Comparison of ENCODE assay signal across 22 cellular contexts in genomic region chr3:95350066-95350465, GRCh38.
"Had no signal": no experiment of that assay in that cellular context is flagged by ENCODE, and none has a peak within 500 bp of the region (broad histone marks: within the 10 kb centered on the region; RNA-seq: fewer than 3 reads in every experiment).

No MANE protein-coding gene starts in this region.

- H3K36me3 ChIP-seq: ascending aorta, left ventricle myocardium inferior, neutrophil, pancreas, uterus had no signal

- H3K36me3 Mint-ChIP-seq: activated naive CD4-positive, alpha-beta T cell treated with anti-CD3 and anti-CD28 coated beads, Interleukin-2, amount 50 U/mL, for 24 hours; memory B cell; naive B cell had no signal

- DNase-seq: activated CD4-positive, alpha-beta T cell treated with anti-CD3 and anti-CD28 coated beads, Interleukin-2, amount 50 U/mL, for 1 hour; activated CD4-positive, CD25-positive, alpha-beta regulatory T cell treated with anti-CD3 and anti-CD28 coated beads, Interleukin-2, amount 50 U/mL, for 72 hours; activated CD8-positive, alpha-beta memory T cell treated with anti-CD3 and anti-CD28 coated beads, Interleukin-2, amount 50 U/mL, for 4 hours; activated gamma-delta T cell; activated T-cell treated with anti-CD3 and anti-CD28 coated beads, Interleukin-2, amount 50 U/mL, for 72 hours; erythroblast; foreskin melanocyte; glutamatergic neuron; hippocampal formation; left ventricle myocardium inferior; mucosa of descending colon; naive B cell; pancreas; stimulated activated naive CD4-positive, alpha-beta T cell; uterus had no signal

- H3K27ac ChIP-seq: ascending aorta, breast epithelium, coronary artery, left ventricle myocardium inferior, neutrophil, pancreas, uterus had no signal

- H3K4me3 ChIP-seq: ascending aorta, breast epithelium, coronary artery, left ventricle myocardium inferior, mucosa of descending colon, pancreas, uterus had no signal

- H3K9me3 ChIP-seq: ascending aorta, breast epithelium, mucosa of descending colon, neutrophil, pancreas, uterus had no signal

- H3K27ac Mint-ChIP-seq: activated naive CD4-positive, alpha-beta T cell treated with anti-CD3 and anti-CD28 coated beads, Interleukin-2, amount 50 U/mL, for 24 hours; activated T-cell treated with anti-CD3 and anti-CD28 coated beads, Interleukin-2, amount 50 U/mL, for 72 hours; memory B cell; naive B cell; T-helper 1 cell treated with Interleukin-12 subunit alpha and Interleukin-12 subunit beta and Interleukin-4 antibody, amounts not matched to agents 30 μg/mL and 1 μg/mL, for 36 hours had no signal

- H3K4me1 Mint-ChIP-seq: activated naive CD4-positive, alpha-beta T cell treated with anti-CD3 and anti-CD28 coated beads, Interleukin-2, amount 50 U/mL, for 24 hours; memory B cell; naive B cell had no signal

- ATAC-seq: activated T-cell treated with anti-CD3 and anti-CD28 coated beads, Interleukin-2, amount 50 U/mL, for 72 hours; mucosa of descending colon; pancreas had no signal

- H3K4me3 Mint-ChIP-seq: activated naive CD4-positive, alpha-beta T cell treated with anti-CD3 and anti-CD28 coated beads, Interleukin-2, amount 50 U/mL, for 24 hours; activated T-cell treated with anti-CD3 and anti-CD28 coated beads, Interleukin-2, amount 50 U/mL, for 72 hours; memory B cell; naive B cell; T-helper 1 cell treated with Interleukin-12 subunit alpha and Interleukin-12 subunit beta and Interleukin-4 antibody, amounts not matched to agents 30 μg/mL and 1 μg/mL, for 36 hours had no signal

- H3K4me1 ChIP-seq: ascending aorta, breast epithelium, left ventricle myocardium inferior, pancreas, uterus had no signal

- H3K27me3 Mint-ChIP-seq: activated naive CD4-positive, alpha-beta T cell treated with anti-CD3 and anti-CD28 coated beads, Interleukin-2, amount 50 U/mL, for 24 hours; memory B cell; naive B cell had no signal

- H3K9me3 Mint-ChIP-seq: activated naive CD4-positive, alpha-beta T cell treated with anti-CD3 and anti-CD28 coated beads, Interleukin-2, amount 50 U/mL, for 24 hours; memory B cell had no signal

- H3K27me3 ChIP-seq: ascending aorta, breast epithelium, neutrophil, pancreas, uterus had no signal
